ENCODE assay signal across 1 cellular context in the genomic region with DNA sequence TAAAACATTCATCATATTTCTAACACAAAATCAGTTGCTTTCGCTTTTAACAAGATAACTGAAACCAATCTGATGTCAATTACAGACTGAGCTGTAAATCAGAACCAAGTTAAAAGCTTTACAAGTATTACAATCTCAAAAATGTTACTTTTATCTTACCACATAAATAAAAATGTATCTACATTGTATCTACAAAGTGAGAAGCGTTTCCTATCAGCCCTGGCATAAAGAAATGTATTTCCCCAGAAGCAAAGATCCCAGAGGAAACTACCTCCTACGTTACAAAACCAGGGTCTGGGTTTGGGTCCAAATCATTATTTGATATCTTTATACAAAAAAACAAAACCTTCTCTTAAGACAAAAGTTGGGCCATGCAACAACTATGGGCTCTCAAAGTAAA.
TF ChIP-seq lines count a peak whose summit lies in the region.

No MANE protein-coding gene starts in this region.

TF ChIP-seq in HepG2, 621 proteins besides CTCF, POLR2A, EP300 and RAD21:
- TF ChIP-seq ZNF75D (CRISPR knock-in tag; IDR thresholded peaks at IDR 0.05; ENCODE audit: borderline replicate concordance) (no peak), ZNF660 (CRISPR knock-in tag; IDR thresholded peaks at IDR 0.05; ENCODE audit: borderline replicate concordance, low read depth) (no peak), ZMYM3 (CRISPR knock-in tag; IDR thresholded peaks at IDR 0.05) (no peak), ZNF557 (CRISPR knock-in tag; IDR thresholded peaks at IDR 0.05) (no peak), ARID2 (CRISPR knock-in tag; IDR thresholded peaks at IDR 0.05; ENCODE audit: borderline replicate concordance) (no peak), ZNF879 (CRISPR knock-in tag; IDR thresholded peaks at IDR 0.05) (no peak), IKZF4 (CRISPR knock-in tag; IDR thresholded peaks at IDR 0.05; ENCODE audit: borderline replicate concordance, low read depth, not compliant biosample characterization) (no peak), KLF15 (CRISPR knock-in tag; IDR thresholded peaks at IDR 0.05; ENCODE audit: borderline replicate concordance) (no peak), ZNF550 (CRISPR knock-in tag; IDR thresholded peaks at IDR 0.05; ENCODE audit: borderline replicate concordance) (no peak), ZNF670 (CRISPR knock-in tag; IDR thresholded peaks at IDR 0.05; ENCODE audit: borderline replicate concordance) (no peak), ZNF883 (CRISPR knock-in tag; IDR thresholded peaks at IDR 0.05; ENCODE audit: not compliant biosample characterization) (no peak), ZNF260 (CRISPR knock-in tag; IDR thresholded peaks at IDR 0.05; ENCODE audit: borderline replicate concordance, low read depth) (no peak)
- TF ChIP-seq, protein P1, sequence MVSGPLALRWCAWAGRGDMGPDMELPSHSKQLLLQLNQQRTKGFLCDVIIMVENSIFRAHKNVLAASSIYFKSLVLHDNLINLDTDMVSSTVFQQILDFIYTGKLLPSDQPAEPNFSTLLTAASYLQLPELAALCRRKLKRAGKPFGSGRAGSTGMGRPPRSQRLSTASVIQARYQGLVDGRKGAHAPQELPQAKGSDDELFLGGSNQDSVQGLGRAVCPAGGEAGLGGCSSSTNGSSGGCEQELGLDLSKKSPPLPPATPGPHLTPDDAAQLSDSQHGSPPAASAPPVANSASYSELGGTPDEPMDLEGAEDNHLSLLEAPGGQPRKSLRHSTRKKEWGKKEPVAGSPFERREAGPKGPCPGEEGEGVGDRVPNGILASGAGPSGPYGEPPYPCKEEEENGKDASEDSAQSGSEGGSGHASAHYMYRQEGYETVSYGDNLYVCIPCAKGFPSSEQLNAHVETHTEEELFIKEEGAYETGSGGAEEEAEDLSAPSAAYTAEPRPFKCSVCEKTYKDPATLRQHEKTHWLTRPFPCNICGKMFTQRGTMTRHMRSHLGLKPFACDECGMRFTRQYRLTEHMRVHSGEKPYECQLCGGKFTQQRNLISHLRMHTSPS (CRISPR knock-in tag; IDR thresholded peaks at IDR 0.05; ENCODE audit: low read depth), result no peak
- TF ChIP-seq, protein P2, sequence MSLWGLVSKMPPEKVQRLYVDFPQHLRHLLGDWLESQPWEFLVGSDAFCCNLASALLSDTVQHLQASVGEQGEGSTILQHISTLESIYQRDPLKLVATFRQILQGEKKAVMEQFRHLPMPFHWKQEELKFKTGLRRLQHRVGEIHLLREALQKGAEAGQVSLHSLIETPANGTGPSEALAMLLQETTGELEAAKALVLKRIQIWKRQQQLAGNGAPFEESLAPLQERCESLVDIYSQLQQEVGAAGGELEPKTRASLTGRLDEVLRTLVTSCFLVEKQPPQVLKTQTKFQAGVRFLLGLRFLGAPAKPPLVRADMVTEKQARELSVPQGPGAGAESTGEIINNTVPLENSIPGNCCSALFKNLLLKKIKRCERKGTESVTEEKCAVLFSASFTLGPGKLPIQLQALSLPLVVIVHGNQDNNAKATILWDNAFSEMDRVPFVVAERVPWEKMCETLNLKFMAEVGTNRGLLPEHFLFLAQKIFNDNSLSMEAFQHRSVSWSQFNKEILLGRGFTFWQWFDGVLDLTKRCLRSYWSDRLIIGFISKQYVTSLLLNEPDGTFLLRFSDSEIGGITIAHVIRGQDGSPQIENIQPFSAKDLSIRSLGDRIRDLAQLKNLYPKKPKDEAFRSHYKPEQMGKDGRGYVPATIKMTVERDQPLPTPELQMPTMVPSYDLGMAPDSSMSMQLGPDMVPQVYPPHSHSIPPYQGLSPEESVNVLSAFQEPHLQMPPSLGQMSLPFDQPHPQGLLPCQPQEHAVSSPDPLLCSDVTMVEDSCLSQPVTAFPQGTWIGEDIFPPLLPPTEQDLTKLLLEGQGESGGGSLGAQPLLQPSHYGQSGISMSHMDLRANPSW (CRISPR knock-in tag; IDR thresholded peaks at IDR 0.05; ENCODE audit: borderline replicate concordance), result no peak
- TF ChIP-seq, protein P3, sequence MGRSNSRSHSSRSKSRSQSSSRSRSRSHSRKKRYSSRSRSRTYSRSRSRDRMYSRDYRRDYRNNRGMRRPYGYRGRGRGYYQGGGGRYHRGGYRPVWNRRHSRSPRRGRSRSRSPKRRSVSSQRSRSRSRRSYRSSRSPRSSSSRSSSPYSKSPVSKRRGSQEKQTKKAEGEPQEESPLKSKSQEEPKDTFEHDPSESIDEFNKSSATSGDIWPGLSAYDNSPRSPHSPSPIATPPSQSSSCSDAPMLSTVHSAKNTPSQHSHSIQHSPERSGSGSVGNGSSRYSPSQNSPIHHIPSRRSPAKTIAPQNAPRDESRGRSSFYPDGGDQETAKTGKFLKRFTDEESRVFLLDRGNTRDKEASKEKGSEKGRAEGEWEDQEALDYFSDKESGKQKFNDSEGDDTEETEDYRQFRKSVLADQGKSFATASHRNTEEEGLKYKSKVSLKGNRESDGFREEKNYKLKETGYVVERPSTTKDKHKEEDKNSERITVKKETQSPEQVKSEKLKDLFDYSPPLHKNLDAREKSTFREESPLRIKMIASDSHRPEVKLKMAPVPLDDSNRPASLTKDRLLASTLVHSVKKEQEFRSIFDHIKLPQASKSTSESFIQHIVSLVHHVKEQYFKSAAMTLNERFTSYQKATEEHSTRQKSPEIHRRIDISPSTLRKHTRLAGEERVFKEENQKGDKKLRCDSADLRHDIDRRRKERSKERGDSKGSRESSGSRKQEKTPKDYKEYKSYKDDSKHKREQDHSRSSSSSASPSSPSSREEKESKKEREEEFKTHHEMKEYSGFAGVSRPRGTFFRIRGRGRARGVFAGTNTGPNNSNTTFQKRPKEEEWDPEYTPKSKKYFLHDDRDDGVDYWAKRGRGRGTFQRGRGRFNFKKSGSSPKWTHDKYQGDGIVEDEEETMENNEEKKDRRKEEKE (IDR thresholded peaks at IDR 0.05), result no peak
- TF ChIP-seq, protein P4, sequence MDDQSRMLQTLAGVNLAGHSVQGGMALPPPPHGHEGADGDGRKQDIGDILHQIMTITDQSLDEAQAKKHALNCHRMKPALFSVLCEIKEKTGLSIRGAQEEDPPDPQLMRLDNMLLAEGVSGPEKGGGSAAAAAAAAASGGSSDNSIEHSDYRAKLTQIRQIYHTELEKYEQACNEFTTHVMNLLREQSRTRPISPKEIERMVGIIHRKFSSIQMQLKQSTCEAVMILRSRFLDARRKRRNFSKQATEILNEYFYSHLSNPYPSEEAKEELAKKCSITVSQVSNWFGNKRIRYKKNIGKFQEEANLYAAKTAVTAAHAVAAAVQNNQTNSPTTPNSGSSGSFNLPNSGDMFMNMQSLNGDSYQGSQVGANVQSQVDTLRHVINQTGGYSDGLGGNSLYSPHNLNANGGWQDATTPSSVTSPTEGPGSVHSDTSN (CRISPR knock-in tag; IDR thresholded peaks at IDR 0.05; ENCODE audit: borderline replicate concordance), result no peak
- TF ChIP-seq, protein P5, sequence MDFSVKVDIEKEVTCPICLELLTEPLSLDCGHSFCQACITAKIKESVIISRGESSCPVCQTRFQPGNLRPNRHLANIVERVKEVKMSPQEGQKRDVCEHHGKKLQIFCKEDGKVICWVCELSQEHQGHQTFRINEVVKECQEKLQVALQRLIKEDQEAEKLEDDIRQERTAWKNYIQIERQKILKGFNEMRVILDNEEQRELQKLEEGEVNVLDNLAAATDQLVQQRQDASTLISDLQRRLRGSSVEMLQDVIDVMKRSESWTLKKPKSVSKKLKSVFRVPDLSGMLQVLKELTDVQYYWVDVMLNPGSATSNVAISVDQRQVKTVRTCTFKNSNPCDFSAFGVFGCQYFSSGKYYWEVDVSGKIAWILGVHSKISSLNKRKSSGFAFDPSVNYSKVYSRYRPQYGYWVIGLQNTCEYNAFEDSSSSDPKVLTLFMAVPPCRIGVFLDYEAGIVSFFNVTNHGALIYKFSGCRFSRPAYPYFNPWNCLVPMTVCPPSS (IDR thresholded peaks at IDR 0.05), result no peak
- TF ChIP-seq, protein P6, sequence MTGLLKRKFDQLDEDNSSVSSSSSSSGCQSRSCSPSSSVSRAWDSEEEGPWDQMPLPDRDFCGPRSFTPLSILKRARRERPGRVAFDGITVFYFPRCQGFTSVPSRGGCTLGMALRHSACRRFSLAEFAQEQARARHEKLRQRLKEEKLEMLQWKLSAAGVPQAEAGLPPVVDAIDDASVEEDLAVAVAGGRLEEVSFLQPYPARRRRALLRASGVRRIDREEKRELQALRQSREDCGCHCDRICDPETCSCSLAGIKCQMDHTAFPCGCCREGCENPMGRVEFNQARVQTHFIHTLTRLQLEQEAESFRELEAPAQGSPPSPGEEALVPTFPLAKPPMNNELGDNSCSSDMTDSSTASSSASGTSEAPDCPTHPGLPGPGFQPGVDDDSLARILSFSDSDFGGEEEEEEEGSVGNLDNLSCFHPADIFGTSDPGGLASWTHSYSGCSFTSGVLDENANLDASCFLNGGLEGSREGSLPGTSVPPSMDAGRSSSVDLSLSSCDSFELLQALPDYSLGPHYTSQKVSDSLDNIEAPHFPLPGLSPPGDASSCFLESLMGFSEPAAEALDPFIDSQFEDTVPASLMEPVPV (CRISPR knock-in tag; IDR thresholded peaks at IDR 0.05), result no peak
- TF ChIP-seq, protein P7, sequence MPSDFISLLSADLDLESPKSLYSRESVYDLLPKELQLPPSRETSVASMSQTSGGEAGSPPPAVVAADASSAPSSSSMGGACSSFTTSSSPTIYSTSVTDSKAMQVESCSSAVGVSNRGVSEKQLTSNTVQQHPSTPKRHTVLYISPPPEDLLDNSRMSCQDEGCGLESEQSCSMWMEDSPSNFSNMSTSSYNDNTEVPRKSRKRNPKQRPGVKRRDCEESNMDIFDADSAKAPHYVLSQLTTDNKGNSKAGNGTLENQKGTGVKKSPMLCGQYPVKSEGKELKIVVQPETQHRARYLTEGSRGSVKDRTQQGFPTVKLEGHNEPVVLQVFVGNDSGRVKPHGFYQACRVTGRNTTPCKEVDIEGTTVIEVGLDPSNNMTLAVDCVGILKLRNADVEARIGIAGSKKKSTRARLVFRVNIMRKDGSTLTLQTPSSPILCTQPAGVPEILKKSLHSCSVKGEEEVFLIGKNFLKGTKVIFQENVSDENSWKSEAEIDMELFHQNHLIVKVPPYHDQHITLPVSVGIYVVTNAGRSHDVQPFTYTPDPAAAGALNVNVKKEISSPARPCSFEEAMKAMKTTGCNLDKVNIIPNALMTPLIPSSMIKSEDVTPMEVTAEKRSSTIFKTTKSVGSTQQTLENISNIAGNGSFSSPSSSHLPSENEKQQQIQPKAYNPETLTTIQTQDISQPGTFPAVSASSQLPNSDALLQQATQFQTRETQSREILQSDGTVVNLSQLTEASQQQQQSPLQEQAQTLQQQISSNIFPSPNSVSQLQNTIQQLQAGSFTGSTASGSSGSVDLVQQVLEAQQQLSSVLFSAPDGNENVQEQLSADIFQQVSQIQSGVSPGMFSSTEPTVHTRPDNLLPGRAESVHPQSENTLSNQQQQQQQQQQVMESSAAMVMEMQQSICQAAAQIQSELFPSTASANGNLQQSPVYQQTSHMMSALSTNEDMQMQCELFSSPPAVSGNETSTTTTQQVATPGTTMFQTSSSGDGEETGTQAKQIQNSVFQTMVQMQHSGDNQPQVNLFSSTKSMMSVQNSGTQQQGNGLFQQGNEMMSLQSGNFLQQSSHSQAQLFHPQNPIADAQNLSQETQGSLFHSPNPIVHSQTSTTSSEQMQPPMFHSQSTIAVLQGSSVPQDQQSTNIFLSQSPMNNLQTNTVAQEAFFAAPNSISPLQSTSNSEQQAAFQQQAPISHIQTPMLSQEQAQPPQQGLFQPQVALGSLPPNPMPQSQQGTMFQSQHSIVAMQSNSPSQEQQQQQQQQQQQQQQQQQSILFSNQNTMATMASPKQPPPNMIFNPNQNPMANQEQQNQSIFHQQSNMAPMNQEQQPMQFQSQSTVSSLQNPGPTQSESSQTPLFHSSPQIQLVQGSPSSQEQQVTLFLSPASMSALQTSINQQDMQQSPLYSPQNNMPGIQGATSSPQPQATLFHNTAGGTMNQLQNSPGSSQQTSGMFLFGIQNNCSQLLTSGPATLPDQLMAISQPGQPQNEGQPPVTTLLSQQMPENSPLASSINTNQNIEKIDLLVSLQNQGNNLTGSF (CRISPR knock-in tag; IDR thresholded peaks at IDR 0.05), result no peak
